In genomic region chr12:58725400-58726105, GRCh38 we compare ENCODE assay signal across 1 cellular context.
TF ChIP-seq lines count a peak whose summit lies in the region.

No MANE protein-coding gene starts in this region.

TF ChIP-seq in HepG2, 621 proteins besides CTCF, POLR2A, EP300 and RAD21 (continued from another document):
- no peak for TF ChIP-seq FLYWCH1 (CRISPR knock-in tag; IDR thresholded peaks at IDR 0.05)
- peak; percentile 67 for TF ChIP-seq MAFF (IDR thresholded peaks at IDR 0.05; ENCODE audit: low read depth, low read length)
- no peak for TF ChIP-seq ZNF124 (CRISPR knock-in tag; IDR thresholded peaks at IDR 0.05)
